8 cellular contexts compared by ENCODE assay signal in genomic region chr2:238970553-238971081, GRCh38.
A peak's percentile ranks its signal among the peaks of the same experiment; 100 is the strongest.
DNase-seq lines count a peak whose midpoint lies in the region; ATAC-seq and TF ChIP-seq lines count a peak whose summit lies in the region.

No MANE protein-coding gene starts in this region.

- no peak overlapping the region for H3K9ac ChIP-seq in smooth muscle cell (ENCODE audit: low read depth)

- no peaks in the 10 kb centered on the region for H3K9me2 ChIP-seq in hepatocyte (replicated peaks; ENCODE audit: insufficient read depth)

- H3K79me2 ChIP-seq in hepatocyte (no peaks in the 10 kb centered on the region), smooth muscle cell (ENCODE audit: low read depth) (no peaks in the 10 kb centered on the region)

- H3K27me3 ChIP-seq in adrenal gland (no peaks in the 10 kb centered on the region), hepatocyte (no peaks in the 10 kb centered on the region), smooth muscle cell (ENCODE audit: low read depth) (no peaks in the 10 kb centered on the region)

- no peak overlapping the region for H3K4me3 ChIP-seq in adrenal gland
- no peak overlapping the region for H3K4me3 ChIP-seq in hepatocyte
- H3K4me3 ChIP-seq in smooth muscle cell, result no peak overlapping the region

- no peaks in the 10 kb centered on the region for H4K20me1 ChIP-seq in hepatocyte (ENCODE audit: insufficient read depth, poor library complexity, severe bottlenecking)
- no peaks in the 10 kb centered on the region for H4K20me1 ChIP-seq in smooth muscle cell (ENCODE audit: low read depth)

- H3K36me3 ChIP-seq in adrenal gland (replicated peaks in 1 of 2), result no peaks in the 10 kb centered on the region
- H3K36me3 ChIP-seq in hepatocyte (replicated peaks; ENCODE audit: insufficient read depth, low read depth), result no peaks in the 10 kb centered on the region
- H3K36me3 ChIP-seq in smooth muscle cell (ENCODE audit: low read depth), result no peaks in the 10 kb centered on the region

- H2AFZ ChIP-seq in hepatocyte, result no peak overlapping the region
- H2AFZ ChIP-seq in smooth muscle cell (ENCODE audit: low read depth), result no peak overlapping the region

- DNase-seq in NCI-H82 (lab: John Stamatoyannopoulos, UW) (peak; percentile 58), NCI-H82 treated with DMSO at 0.1 percent for 48 hours (lab: John Stamatoyannopoulos, UW; ENCODE audit: unreplicated experiment) (no peak), SHP77 (lab: John Stamatoyannopoulos, UW) (peak; percentile 15 to 41), adrenal gland (peak; percentile 62 to 76 (median 63)), hepatocyte (ENCODE audit: low spot score) (peak; percentile 80), smooth muscle cell (lab: John Stamatoyannopoulos, UW; ENCODE audit: unreplicated experiment) (peak; percentile 33), NCI-H1694 (lab: John Stamatoyannopoulos, UW) (no peak)

- intact Hi-C loops in adrenal gland (cut with DNase I), result no loop called here

- H3K4me1 ChIP-seq in adrenal gland (replicated peaks in 1 of 2), result peaks cover 0 to 14% of the 10 kb centered on the region in 2 donors
- no peaks in the 10 kb centered on the region for H3K4me1 ChIP-seq in hepatocyte (ENCODE audit: insufficient read depth)
- H3K4me1 ChIP-seq in smooth muscle cell (ENCODE audit: low read depth), result no peaks in the 10 kb centered on the region

- peak; percentile 85 to 100 (median 93) for TF ChIP-seq CTCF in adrenal gland (IDR thresholded peaks at IDR 0.05)
- peak; percentile 97 for TF ChIP-seq CTCF in hepatocyte (IDR thresholded peaks at IDR 0.05; ENCODE audit: poor library complexity)
- peak; percentile 99 for TF ChIP-seq CTCF in smooth muscle cell (IDR thresholded peaks at IDR 0.05; ENCODE audit: borderline replicate concordance, insufficient read depth, poor library complexity, severe bottlenecking)

- peaks cover 0 to 2% (median 0%) of the 10 kb centered on the region in 3 donors for H3K9me3 ChIP-seq in adrenal gland (replicated peaks in 1 of 3)
- H3K9me3 ChIP-seq in hepatocyte (ENCODE audit: low read depth), result no peaks in the 10 kb centered on the region
- H3K9me3 ChIP-seq in smooth muscle cell (replicated peaks; ENCODE audit: low read depth), result no peaks in the 10 kb centered on the region

- H3K27ac ChIP-seq in adrenal gland (no peak overlapping the region), hepatocyte (no peak overlapping the region), smooth muscle cell (ENCODE audit: low read depth) (no peak overlapping the region)

- ATAC-seq in HG03196 (IDR thresholded peaks at IDR 0.05; ENCODE audit: unreplicated experiment), result peak; percentile 81

- no peaks in the 10 kb centered on the region for H3F3A ChIP-seq in smooth muscle cell (ENCODE audit: low read depth)

- TF ChIP-seq POLR2A in adrenal gland (IDR thresholded peaks at IDR 0.05), result no peak

- WGBS in adrenal gland, 4 donors, result 44 to 47% (median 45%) methylated on average over 4 to 9 of the region's 9 CpGs; no CpG with 5 or more reads in 1 of the 4 donors
- 49% methylated on average over 9 of the region's 9 CpGs for WGBS in hepatocyte (ENCODE audit: low lambda C conversion rate, missing lambda C conversion rate)
- 43% methylated on average over 9 of the region's 9 CpGs for WGBS in smooth muscle cell (ENCODE audit: low lambda C conversion rate)

- H3K4me2 ChIP-seq in hepatocyte (no peak overlapping the region), smooth muscle cell (no peak overlapping the region)

Comparison
In these comparisons a context has a peak if more than half of its experiments do, and no peak if none do; other contexts are left out.
1. DNase-seq: peak in NCI-H82 (single experiment), SHP77 (2 of 2), adrenal gland (7 of 7), hepatocyte (single experiment) and smooth muscle cell (single experiment); none in NCI-H82 treated with DMSO at 0.1 percent for 48 hours (single experiment) and NCI-H1694 (single experiment).
2. Peak in every context shown above with its lines, with median percentiles within 50 percentile points of each other: CTCF ChIP-seq.